22 cellular contexts compared by ENCODE assay signal in genomic region chr18:6146309-6146661, GRCh38.
"Had no signal": no experiment of that assay in that cellular context is flagged by ENCODE, and none has a peak within 500 bp of the region (broad histone marks: within the 10 kb centered on the region; RNA-seq: fewer than 3 reads in every experiment).

No MANE protein-coding gene starts in this region.

- H3K4me1 Mint-ChIP-seq: activated CD4-positive, alpha-beta memory T cell treated with anti-CD3 and anti-CD28 coated beads, Interleukin-2, amount 10 ng/mL, durations not matched to agents 7 days and 5 days; activated CD4-positive, alpha-beta T cell treated with anti-CD3 and anti-CD28 coated beads, Interleukin-2, amount 10 ng/mL, durations not matched to agents 7 days and 5 days; activated naive CD4-positive, alpha-beta T cell treated with anti-CD3 and anti-CD28 coated beads, Interleukin-2, amount 10 ng/mL, durations not matched to agents 7 days and 5 days; activated naive CD8-positive, alpha-beta T cell treated with anti-CD3 and anti-CD28 coated beads, Interleukin-2, amount 10 ng/mL, durations not matched to agents 7 days and 5 days had no signal

- H3K27ac ChIP-seq: brain microvascular endothelial cell, gastrocnemius medialis had no signal

- H3K4me3 ChIP-seq: gastrocnemius medialis had no signal

- H3K27me3 ChIP-seq: brain microvascular endothelial cell, gastrocnemius medialis, heart right ventricle had no signal

- ATAC-seq: activated naive CD4-positive, alpha-beta T cell treated with anti-CD3 and anti-CD28 coated beads, Interleukin-2, amount 50 U/mL, for 72 hours; activated T-cell treated with anti-CD3 and anti-CD28 coated beads, Interleukin-2, amount 50 U/mL, for 72 hours; esophagus mucosa; gastrocnemius medialis had no signal

- H3K27ac Mint-ChIP-seq: activated CD4-positive, alpha-beta memory T cell treated with anti-CD3 and anti-CD28 coated beads, Interleukin-2, amount 10 ng/mL, durations not matched to agents 7 days and 5 days; activated CD4-positive, alpha-beta T cell treated with anti-CD3 and anti-CD28 coated beads, Interleukin-2, amount 10 ng/mL, durations not matched to agents 7 days and 5 days; activated naive CD4-positive, alpha-beta T cell treated with anti-CD3 and anti-CD28 coated beads, Interleukin-2, amount 10 ng/mL, durations not matched to agents 7 days and 5 days; activated naive CD4-positive, alpha-beta T cell treated with anti-CD3 and anti-CD28 coated beads, Interleukin-2, amount 50 U/mL, for 72 hours; activated naive CD8-positive, alpha-beta T cell treated with anti-CD3 and anti-CD28 coated beads, Interleukin-2, amount 10 ng/mL, durations not matched to agents 7 days and 5 days; activated T-cell treated with anti-CD3 and anti-CD28 coated beads, Interleukin-2, amount 50 U/mL, for 24 hours; activated T-cell treated with anti-CD3 and anti-CD28 coated beads, Interleukin-2, amount 50 U/mL, for 72 hours had no signal

- H3K9me3 Mint-ChIP-seq: activated CD4-positive, alpha-beta T cell treated with anti-CD3 and anti-CD28 coated beads, Interleukin-2, amount 10 ng/mL, durations not matched to agents 7 days and 5 days; activated naive CD8-positive, alpha-beta T cell treated with anti-CD3 and anti-CD28 coated beads, Interleukin-2, amount 10 ng/mL, durations not matched to agents 7 days and 5 days had no signal

- H3K4me3 Mint-ChIP-seq: activated CD4-positive, alpha-beta memory T cell treated with anti-CD3 and anti-CD28 coated beads, Interleukin-2, amount 10 ng/mL, durations not matched to agents 7 days and 5 days; activated CD4-positive, alpha-beta T cell treated with anti-CD3 and anti-CD28 coated beads, Interleukin-2, amount 10 ng/mL, durations not matched to agents 7 days and 5 days; activated naive CD4-positive, alpha-beta T cell treated with anti-CD3 and anti-CD28 coated beads, Interleukin-2, amount 10 ng/mL, durations not matched to agents 7 days and 5 days; activated naive CD8-positive, alpha-beta T cell treated with anti-CD3 and anti-CD28 coated beads, Interleukin-2, amount 10 ng/mL, durations not matched to agents 7 days and 5 days; activated T-cell treated with anti-CD3 and anti-CD28 coated beads, Interleukin-2, amount 50 U/mL, for 24 hours; activated T-cell treated with anti-CD3 and anti-CD28 coated beads, Interleukin-2, amount 50 U/mL, for 72 hours had no signal

- DNase-seq: activated CD4-positive, alpha-beta memory T cell treated with anti-CD3 and anti-CD28 coated beads, Interleukin-2, amount 10 ng/mL, durations not matched to agents 7 days and 5 days; activated CD4-positive, alpha-beta T cell treated with anti-CD3 and anti-CD28 coated beads for 1 hour; activated CD4-positive, alpha-beta T cell treated with anti-CD3 and anti-CD28 coated beads for 4 hours; activated CD4-positive, alpha-beta T cell treated with anti-CD3 and anti-CD28 coated beads, Interleukin-2, amount 10 ng/mL, durations not matched to agents 7 days and 5 days; activated CD4-positive, alpha-beta T cell treated with anti-CD3 and anti-CD28 coated beads, Interleukin-2, amount 50 U/mL, for 4 hours; activated CD8-positive, alpha-beta memory T cell treated with anti-CD3 and anti-CD28 coated beads, Interleukin-2, amount 50 U/mL, for 48 hours; activated gamma-delta T cell; activated naive CD4-positive, alpha-beta T cell; activated naive CD4-positive, alpha-beta T cell treated with anti-CD3 and anti-CD28 coated beads, Interleukin-2, amount 10 ng/mL, durations not matched to agents 7 days and 5 days; activated naive CD8-positive, alpha-beta T cell treated with anti-CD3 and anti-CD28 coated beads, Interleukin-2, amount 10 ng/mL, durations not matched to agents 7 days and 5 days; activated T-cell treated with anti-CD3 and anti-CD28 coated beads for 4 hours; activated T-cell treated with anti-CD3 and anti-CD28 coated beads, Interleukin-2, amount 50 U/mL, for 24 hours; activated T-cell treated with anti-CD3 and anti-CD28 coated beads, Interleukin-2, amount 50 U/mL, for 72 hours; brain microvascular endothelial cell; effector CD8-positive, alpha-beta T cell; foreskin fibroblast; gastrocnemius medialis; glutamatergic neuron; T-helper 2 cell had no signal

- H3K36me3 ChIP-seq: brain microvascular endothelial cell, gastrocnemius medialis, heart right ventricle had no signal

- H3K27me3 Mint-ChIP-seq: activated CD4-positive, alpha-beta memory T cell treated with anti-CD3 and anti-CD28 coated beads, Interleukin-2, amount 10 ng/mL, durations not matched to agents 7 days and 5 days; activated CD4-positive, alpha-beta T cell treated with anti-CD3 and anti-CD28 coated beads, Interleukin-2, amount 10 ng/mL, durations not matched to agents 7 days and 5 days; activated naive CD4-positive, alpha-beta T cell treated with anti-CD3 and anti-CD28 coated beads, Interleukin-2, amount 10 ng/mL, durations not matched to agents 7 days and 5 days; activated naive CD8-positive, alpha-beta T cell treated with anti-CD3 and anti-CD28 coated beads, Interleukin-2, amount 10 ng/mL, durations not matched to agents 7 days and 5 days; activated T-cell treated with anti-CD3 and anti-CD28 coated beads, Interleukin-2, amount 50 U/mL, for 24 hours had no signal

- H3K36me3 Mint-ChIP-seq: activated naive CD4-positive, alpha-beta T cell treated with anti-CD3 and anti-CD28 coated beads, Interleukin-2, amount 10 ng/mL, durations not matched to agents 7 days and 5 days; activated naive CD4-positive, alpha-beta T cell treated with anti-CD3 and anti-CD28 coated beads, Interleukin-2, amount 50 U/mL, for 72 hours; activated naive CD8-positive, alpha-beta T cell treated with anti-CD3 and anti-CD28 coated beads, Interleukin-2, amount 10 ng/mL, durations not matched to agents 7 days and 5 days had no signal

- H3K9me3 ChIP-seq: gastrocnemius medialis, heart right ventricle had no signal

- H3K4me1 ChIP-seq: gastrocnemius medialis had no signal
